24 cellular contexts compared by ENCODE assay signal in genomic region chr20:32490942-32491763, GRCh38.
DNase-seq lines count a peak whose midpoint lies in the region; ATAC-seq, FAIRE-seq and TF ChIP-seq lines count a peak whose summit lies in the region.
"Had no signal": no experiment of that assay in that cellular context is flagged by ENCODE, and none has a peak within 500 bp of the region (broad histone marks: within the 10 kb centered on the region; RNA-seq: fewer than 3 reads in every experiment).

No MANE protein-coding gene starts in this region.

- no peaks in the 10 kb centered on the region for H3K9me3 Mint-ChIP-seq in CD4-positive, CD25-positive, alpha-beta regulatory T cell
- peaks cover 0 to 10% (median 0%) of the 10 kb centered on the region in 9 donors for H3K9me3 Mint-ChIP-seq in naive thymus-derived CD8-positive, alpha-beta T cell

- H3K27me3 ChIP-seq in BLaER1 (no peaks in the 10 kb centered on the region), K562 (ENCODE audit: control insufficient read depth in 2 of 2, insufficient read depth in 2 of 2, low read length in 2 of 2) (no peaks in the 10 kb centered on the region)
- no peaks in the 10 kb centered on the region for H3K27me3 ChIP-seq in CD4-positive, CD25-positive, alpha-beta regulatory T cell (ENCODE audit: control insufficient read depth, insufficient read depth, low read length)
- H3K27me3 ChIP-seq: suprapubic skin, uterus had no signal

- peaks cover 63% of the 10 kb centered on the region for H3K4me1 ChIP-seq in BLaER1
- peaks cover 2% of the 10 kb centered on the region for H3K4me1 ChIP-seq in CD4-positive, CD25-positive, alpha-beta regulatory T cell (ENCODE audit: control insufficient read depth, insufficient read depth, low read length, poor library complexity, severe bottlenecking)
- peaks cover 8 to 11% of the 10 kb centered on the region in 2 experiments; a peak in 4 of 5 replicates for H3K4me1 ChIP-seq in K562 (replicated peaks in 1 of 2; ENCODE audit: control insufficient read depth in 2 of 2, insufficient read depth in 2 of 2, low read length in 2 of 2)
- H3K4me1 ChIP-seq: esophagus squamous epithelium, suprapubic skin, uterus had no signal

- H3K9me3 ChIP-seq in BLaER1 (peaks cover 7% of the 10 kb centered on the region; the same call in 1 of the 2 replicates), K562 (replicated peaks; ENCODE audit: control insufficient read depth, insufficient read depth, low read depth, low read length) (no peaks in the 10 kb centered on the region)
- H3K9me3 ChIP-seq in CD4-positive, CD25-positive, alpha-beta regulatory T cell (ENCODE audit: control insufficient read depth in 2 of 2, low read length in 2 of 2): no peaks in the 10 kb centered on the region
- H3K9me3 ChIP-seq: esophagus squamous epithelium, suprapubic skin, uterus had no signal

- peak overlapping the region in 2 of 3 donors; percentile 50 to 79 for H3K27ac Mint-ChIP-seq in CD4-positive, CD25-positive, alpha-beta regulatory T cell
- H3K27ac Mint-ChIP-seq in naive thymus-derived CD8-positive, alpha-beta T cell: peak overlapping the region; percentile 2 to 88 (median 68)

- no peak for TF ChIP-seq RAD21 in K562 (CRISPR knock-in tag; conservative IDR thresholded peaks at IDR 0.05 in 1 of 2, IDR thresholded peaks at IDR 0.05 in 1 of 2)

- no peaks in the 10 kb centered on the region for H3K27me3 Mint-ChIP-seq in CD4-positive, CD25-positive, alpha-beta regulatory T cell
- H3K27me3 Mint-ChIP-seq in naive thymus-derived CD8-positive, alpha-beta T cell: no peaks in the 10 kb centered on the region

- WGBS in K562 (ENCODE audit: insufficient coverage, low coverage, missing lambda C conversion rate): 91% methylated on average over 14 of the region's 14 CpGs

- DNase-seq in CD4-positive, CD25-positive, alpha-beta regulatory T cell: no peak
- DNase-seq in K562 (ENCODE audit: extremely low read depth in 1 of 4, low spot score in 3 of 4) (no peak), frontal cortex (ENCODE audit: low spot score in 2 of 2) (no peak), GM03348 (ENCODE audit: low spot score) (no peak)
- DNase-seq in naive thymus-derived CD8-positive, alpha-beta T cell: peak in 1 of 10 donors; percentile 59
- no peak for DNase-seq in stimulated activated CD4-positive, alpha-beta T cell treated with anti-CD3 and anti-CD28 coated beads, Interleukin-12 subunit alpha, Interleukin-12 subunit beta, amount 100 ng/mL, for 4 hours
- DNase-seq: activated naive CD4-positive, alpha-beta T cell treated with Interleukin-2 at 50 U/mL for 16 hours; activated T-cell treated with anti-CD3 and anti-CD28 coated beads, Interleukin-2, amount 50 U/mL, for 1 hour; DMS79 treated with DMSO at 0.1 percent for 48 hours; effector CD8-positive, alpha-beta T cell; esophagus squamous epithelium; Karpas-422; mesenchymal stem cell; MV-4-11; naive B cell; NCI-H1694 treated with DMSO at 0.1 percent for 48 hours; NCI-H748 treated with DMSO at 0.1 percent for 48 hours; stimulated activated CD4-positive, alpha-beta T cell treated with anti-CD3 and anti-CD28 coated beads, Interleukin-1b, Interleukin-23, amount 100 ng/mL, for 48 hours; SW 1271; uterus had no signal

- no peak for TF ChIP-seq POLR2A in K562 (conservative IDR thresholded peaks at IDR 0.05)

- H3K9ac ChIP-seq in BLaER1 (no peak overlapping the region), K562 (ENCODE audit: insufficient read depth in 1 of 2, low read depth in 2 of 2, low read length in 2 of 2) (no peak overlapping the region)

- peak overlapping the region in 1 of 4 donors; percentile 27 for H3K4me3 Mint-ChIP-seq in CD4-positive, CD25-positive, alpha-beta regulatory T cell
- no peak overlapping the region for H3K4me3 Mint-ChIP-seq in naive thymus-derived CD8-positive, alpha-beta T cell
- H3K4me3 Mint-ChIP-seq: naive B cell had no signal

- POLR2A ChIA-PET in K562 (lab: Yijun Ruan, JAX): no interaction called here
- POLR2A ChIA-PET in naive thymus-derived CD8-positive, alpha-beta T cell (lab: Charles Lee): interaction anchor here (1.2 kb wide), 1 partner anchor 16 kb away, joined by 3 read pairs; no protein-coding TSS in a partner anchor

- H3K4me2 ChIP-seq in BLaER1: peak overlapping the region; percentile 64
- no peak overlapping the region for H3K4me2 ChIP-seq in K562 (ENCODE audit: insufficient read depth, low read length)

- FAIRE-seq in K562 (lab: Jason Lieb, UNC) (no peak), frontal cortex (lab: Jason Lieb, UNC) (no peak)
- FAIRE-seq: GM12891, HTR-8/SVneo had no signal

- intact Hi-C loops in K562 (cut with micrococcal nuclease): no loop called here

- H3K36me3 ChIP-seq in BLaER1: peaks cover 54% of the 10 kb centered on the region
- H3K36me3 ChIP-seq in CD4-positive, CD25-positive, alpha-beta regulatory T cell (ENCODE audit: control insufficient read depth, insufficient read depth, low read length): peaks cover 22% of the 10 kb centered on the region
- H3K36me3 ChIP-seq in K562 (ENCODE audit: control insufficient read depth, insufficient read depth, low read length): peaks cover 46% of the 10 kb centered on the region
- H3K36me3 ChIP-seq: esophagus squamous epithelium, suprapubic skin, uterus had no signal

- H3K79me2 ChIP-seq in K562 (ENCODE audit: control insufficient read depth, insufficient read depth, low read length): peaks cover 3% of the 10 kb centered on the region; the same call in 1 of the 3 replicates

- CTCF ChIA-PET in K562 (lab: Yijun Ruan, JAX; ENCODE audit: low intra/inter-chr PET ratio): no interaction called here

- H3K36me3 Mint-ChIP-seq in CD4-positive, CD25-positive, alpha-beta regulatory T cell: peaks cover 23% of the 10 kb centered on the region
- peaks cover 0 to 62% (median 9%) of the 10 kb centered on the region in 3 donors for H3K36me3 Mint-ChIP-seq in naive thymus-derived CD8-positive, alpha-beta T cell
- H3K36me3 Mint-ChIP-seq: naive B cell had no signal

- no peak for ATAC-seq in CD4-positive, CD25-positive, alpha-beta regulatory T cell (ENCODE audit: low read depth in 2 of 2)
- ATAC-seq in K562: peak; percentile 58
- ATAC-seq in naive thymus-derived CD8-positive, alpha-beta T cell: no peak

- H4K20me1 ChIP-seq in BLaER1: no peaks in the 10 kb centered on the region
- H4K20me1 ChIP-seq in K562 (replicated peaks; ENCODE audit: control insufficient read depth, insufficient read depth, low read length): no peaks in the 10 kb centered on the region

- in situ Hi-C loops in K562 (cut with MboI): no loop called here

- no peak overlapping the region; the same call in 1 of the 2 replicates for H3K27ac ChIP-seq in BLaER1
- no peak overlapping the region for H3K27ac ChIP-seq in CD4-positive, CD25-positive, alpha-beta regulatory T cell (ENCODE audit: insufficient read depth, low read length, poor library complexity, severe bottlenecking)
- no peak overlapping the region for H3K27ac ChIP-seq in K562 (ENCODE audit: extremely low read depth, low read depth, low read length)
- H3K27ac ChIP-seq: esophagus squamous epithelium, suprapubic skin, uterus had no signal

- no peak for TF ChIP-seq CTCF in K562 (IDR thresholded peaks at IDR 0.05 in 2 of 3, conservative IDR thresholded peaks at IDR 0.05 in 1 of 3; ENCODE audit: insufficient read depth in 2 of 3, low read depth in 1 of 3, low read length in 3 of 3)

- TF ChIP-seq EP300 in K562 (IDR thresholded peaks at IDR 0.05; ENCODE audit: low read length): no peak

- no peak overlapping the region for H3K4me3 ChIP-seq in BLaER1
- H3K4me3 ChIP-seq in CD4-positive, CD25-positive, alpha-beta regulatory T cell (ENCODE audit: low read depth, low read length): no peak overlapping the region
- no peak overlapping the region for H3K4me3 ChIP-seq in K562
- H3K4me3 ChIP-seq: esophagus squamous epithelium, suprapubic skin, uterus had no signal

- H3K4me1 Mint-ChIP-seq in CD4-positive, CD25-positive, alpha-beta regulatory T cell: peaks cover 11 to 64% (median 29%) of the 10 kb centered on the region in 4 donors
- H3K4me1 Mint-ChIP-seq in naive thymus-derived CD8-positive, alpha-beta T cell: peaks cover 32 to 69% (median 59%) of the 10 kb centered on the region in 4 donors

- H2AFZ ChIP-seq in K562 (ENCODE audit: low read depth, low read length): no peak overlapping the region

- H3K9me1 ChIP-seq in K562 (ENCODE audit: control insufficient read depth, insufficient read depth, low read length): no peaks in the 10 kb centered on the region

- BruUV-seq in K562 (replicated peaks; lab: Mats Ljungman, UMichigan): no TSS peak

TF ChIP-seq in K562, 482 proteins besides CTCF, POLR2A, EP300 and RAD21:
- peak; percentile 53; the same call in 1 of the 2 replicates for TF ChIP-seq ATF7 (IDR thresholded peaks at IDR 0.05)
- no peak for TF ChIP-seq JUNB (CRISPR knock-in tag; conservative IDR thresholded peaks at IDR 0.05)
- peak; percentile 89 for TF ChIP-seq KLF16 (IDR thresholded peaks at IDR 0.05)
- peak; percentile 27; the same call in 1 of the 2 replicates for TF ChIP-seq JUND (IDR thresholded peaks at IDR 0.05; ENCODE audit: borderline replicate concordance, low read depth, low read length)
- no peak for TF ChIP-seq JUND (tag; IDR thresholded peaks at IDR 0.05; ENCODE audit: borderline replicate concordance, low read depth, low read length)
- peak; percentile 83 for TF ChIP-seq ZNF436 (CRISPR knock-in tag; IDR thresholded peaks at IDR 0.05)
- TF ChIP-seq SIX5 (IDR thresholded peaks at IDR 0.05; ENCODE audit: borderline replicate concordance in 1 of 2, insufficient read depth in 1 of 2, low read depth in 1 of 2, low read length in 2 of 2): no peak
- peak; percentile 97 for TF ChIP-seq ZFP36 (IDR thresholded peaks at IDR 0.05; ENCODE audit: low read depth, low read length, partially characterized antibody)
- no peak for TF ChIP-seq TFAM (CRISPR knock-in tag; conservative IDR thresholded peaks at IDR 0.05)
- TF ChIP-seq SPI1 (IDR thresholded peaks at IDR 0.05; ENCODE audit: borderline replicate concordance, low read depth, low read length): peak; percentile 20; the same call in 1 of the 2 replicates
- TF ChIP-seq YBX1 (IDR thresholded peaks at IDR 0.05): no peak
- TF ChIP-seq IFI16 (CRISPR knock-in tag; IDR thresholded peaks at IDR 0.05): no peak
- no peak for TF ChIP-seq ZNF76 (CRISPR knock-in tag; IDR thresholded peaks at IDR 0.05; ENCODE audit: borderline replicate concordance)
- peak; percentile 85 for TF ChIP-seq RBM25 (IDR thresholded peaks at IDR 0.05; ENCODE audit: low read depth, low read length, severe bottlenecking)
